Comparison of ENCODE assay signal across 1 cellular context in genomic region chr1:109263597-109264378, GRCh38.
TF ChIP-seq lines count a peak whose summit lies in the region.

No MANE protein-coding gene starts in this region.

TF ChIP-seq in K562, 482 proteins besides CTCF, POLR2A, EP300 and RAD21 (continued from another document and continues in another):
- TF ChIP-seq PRDM10 (IDR thresholded peaks at IDR 0.05; ENCODE audit: partially characterized antibody) (no peak), PCBP1 (IDR thresholded peaks at IDR 0.05; ENCODE audit: low read depth, low read length, poor library complexity, severe bottlenecking) (peak; percentile 11), SMARCC2 (IDR thresholded peaks at IDR 0.05; ENCODE audit: low read depth) (no peak), ZKSCAN1 (IDR thresholded peaks at IDR 0.05; ENCODE audit: low read depth, low read length) (peak; percentile 68), PKNOX1 (IDR thresholded peaks at IDR 0.05) (peak; percentile 18), CHAMP1 (IDR thresholded peaks at IDR 0.05) (no peak), ETV6 (IDR thresholded peaks at IDR 0.05; ENCODE audit: borderline replicate concordance in 1 of 2, low read depth in 2 of 2, low read length in 1 of 2) (no peak), ETV6 (CRISPR knock-in tag; IDR thresholded peaks at IDR 0.05; ENCODE audit: borderline replicate concordance) (peak; percentile 96; the same call in 1 of the 2 replicates), ZFP30 (CRISPR knock-in tag; IDR thresholded peaks at IDR 0.05; ENCODE audit: borderline replicate concordance) (no peak), EGR1 (conservative IDR thresholded peaks at IDR 0.05) (0 out of 2 replicates have a peak, but pooled peaks have one; percentile 6), NKRF (IDR thresholded peaks at IDR 0.05; ENCODE audit: borderline replicate concordance) (no peak), HNRNPK (IDR thresholded peaks at IDR 0.05; ENCODE audit: low read depth, low read length, poor library complexity, severe bottlenecking) (no peak), ZNF224 (CRISPR knock-in tag; IDR thresholded peaks at IDR 0.05) (peak; percentile 61; the same call in 1 of the 2 replicates), NEUROD1 (IDR thresholded peaks at IDR 0.05; ENCODE audit: borderline replicate concordance, low read depth, low read length, partially characterized antibody) (peak; percentile 39), HDAC1 (IDR thresholded peaks at IDR 0.05) (peak in 1 of 2 experiments; percentile 70; a peak in 1 of 4 replicates), ZNF407 (IDR thresholded peaks at IDR 0.05; ENCODE audit: low read depth) (no peak), AFF1 (IDR thresholded peaks at IDR 0.05; ENCODE audit: low read depth in 1 of 2, partially characterized antibody in 2 of 2) (no peak), MEF2D (tag; conservative IDR thresholded peaks at IDR 0.05; ENCODE audit: low read depth) (no peak), SRSF1 (IDR thresholded peaks at IDR 0.05; ENCODE audit: low read depth, low read length) (no peak), FOXA3 (CRISPR knock-in tag; conservative IDR thresholded peaks at IDR 0.05 in 1 of 2, IDR thresholded peaks at IDR 0.05 in 1 of 2) (peak in 1 of 2 experiments; percentile 89; a peak in 1 of 4 replicates), HDAC3 (IDR thresholded peaks at IDR 0.05; ENCODE audit: borderline replicate concordance, partially characterized antibody) (no peak)
- TF ChIP-seq, protein P1, sequence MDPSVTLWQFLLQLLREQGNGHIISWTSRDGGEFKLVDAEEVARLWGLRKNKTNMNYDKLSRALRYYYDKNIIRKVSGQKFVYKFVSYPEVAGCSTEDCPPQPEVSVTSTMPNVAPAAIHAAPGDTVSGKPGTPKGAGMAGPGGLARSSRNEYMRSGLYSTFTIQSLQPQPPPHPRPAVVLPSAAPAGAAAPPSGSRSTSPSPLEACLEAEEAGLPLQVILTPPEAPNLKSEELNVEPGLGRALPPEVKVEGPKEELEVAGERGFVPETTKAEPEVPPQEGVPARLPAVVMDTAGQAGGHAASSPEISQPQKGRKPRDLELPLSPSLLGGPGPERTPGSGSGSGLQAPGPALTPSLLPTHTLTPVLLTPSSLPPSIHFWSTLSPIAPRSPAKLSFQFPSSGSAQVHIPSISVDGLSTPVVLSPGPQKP (CRISPR knock-in tag; IDR thresholded peaks at IDR 0.05) = no peak
